Comparison of ENCODE assay signal across 8 cellular contexts in genomic region chr1:111139234-111139955, GRCh38. TPM values are rescaled to one million over a fixed set of nuclear protein-coding genes. Genes with fewer than 3 reads are reported as not detected.
A peak's percentile ranks its signal among the peaks of the same experiment; 100 is the strongest.
DNase-seq lines count a peak whose midpoint lies in the region; ATAC-seq and TF ChIP-seq lines count a peak whose summit lies in the region.

No MANE protein-coding gene starts in this region.

- H3K9me3 ChIP-seq in AG04450 (ENCODE audit: control insufficient read depth, insufficient read depth, low read length), result peaks cover 4% of the 10 kb centered on the region; the same call in 1 of the 2 replicates
- no peaks in the 10 kb centered on the region for H3K9me3 ChIP-seq in mucosa of rectum (ENCODE audit: control insufficient read depth in 2 of 2, low read length in 2 of 2)

- ATAC-seq in GM18519 (IDR thresholded peaks at IDR 0.05; ENCODE audit: low FRiP score, unreplicated experiment), result peak; percentile 7
- peak; percentile 15 for ATAC-seq in HG03097 (IDR thresholded peaks at IDR 0.05; ENCODE audit: low FRiP score, unreplicated experiment)

- peaks cover 11 to 14% of the 10 kb centered on the region in 2 donors for H3K4me1 ChIP-seq in mucosa of rectum (ENCODE audit: control insufficient read depth in 2 of 2, insufficient read depth in 2 of 2, low read length in 2 of 2)

- DNase-seq in AG04450 (ENCODE audit: low read depth, low spot score) (no peak), NCI-H2196 treated with DMSO at 0.1 percent for 48 hours (lab: John Stamatoyannopoulos, UW; ENCODE audit: unreplicated experiment) (peak; percentile 44), epithelial cell of proximal tubule (ENCODE audit: low read depth) (peak; percentile 43)
- DNase-seq in activated CD4-positive, alpha-beta T cell treated with anti-CD3 and anti-CD28 coated beads, Interleukin-2, amount 50 U/mL, for 24 hours (ENCODE audit: low read depth in 1 of 2, low spot score in 1 of 2), result peak; percentile 15 to 35
- peak; percentile 61 for DNase-seq in stimulated activated naive CD4-positive, alpha-beta T cell treated with Interleukin-2 at 50 U/mL for 16 hours (lab: John Stamatoyannopoulos, UW)

- peak overlapping the region; percentile 83 for H3K27ac ChIP-seq in AG04450 (ENCODE audit: low read depth, low read length)
- peak overlapping the region; percentile 88 to 94 for H3K27ac ChIP-seq in mucosa of rectum (ENCODE audit: low read depth in 2 of 2, low read length in 2 of 2)

- peaks cover 2 to 5% of the 10 kb centered on the region in 2 donors for H3K36me3 ChIP-seq in mucosa of rectum (ENCODE audit: control insufficient read depth in 2 of 2, insufficient read depth in 2 of 2, low read length in 2 of 2)

- POLR2A ChIA-PET in AG04450 (lab: Yijun Ruan, JAX), result interaction anchor here (0.6 to 2.7 kb wide), 3 partner anchors 52 to 309 kb away, joined by 4 to 11 read pairs (median 4); partner anchors contain the start of genes LRIF1 and WDR77

- TF ChIP-seq CTCF in AG04450 (IDR thresholded peaks at IDR 0.05; ENCODE audit: low read depth, low read length) (no peak), epithelial cell of proximal tubule (conservative IDR thresholded peaks at IDR 0.05; ENCODE audit: low read depth, low read length) (no peak)

- peak overlapping the region; percentile 82 to 89 for H3K9ac ChIP-seq in mucosa of rectum (ENCODE audit: low read depth in 1 of 2, low read length in 2 of 2)

- CTCF ChIA-PET in AG04450 (lab: Charles Lee), result interaction anchor here (0.5 to 1.0 kb wide), 3 partner anchors 108 to 1359 kb away, joined by 3 to 5 read pairs (median 4); no protein-coding TSS in a partner anchor

- H3K4me3 ChIP-seq in AG04450 (ENCODE audit: low read depth, low read length), result peak overlapping the region; percentile 85
- H3K4me3 ChIP-seq in epithelial cell of proximal tubule (ENCODE audit: low read depth, low read length), result peak overlapping the region; percentile 95
- peak overlapping the region; percentile 81 to 95 for H3K4me3 ChIP-seq in mucosa of rectum (ENCODE audit: low read length in 2 of 2)

- no peaks in the 10 kb centered on the region for H3K27me3 ChIP-seq in AG04450 (ENCODE audit: control insufficient read depth, insufficient read depth, low read length)
- H3K27me3 ChIP-seq in mucosa of rectum (ENCODE audit: control insufficient read depth in 2 of 2, insufficient read depth in 2 of 2, low read length in 2 of 2), result no peaks in the 10 kb centered on the region

RNA-seq across cellular contexts. Expression of gene DRAM2, which starts 0.5 kb away (rescaled TPM):
- 73.7 and 86.5 TPM in 2 replicates for polyA plus RNA-seq in AG04450 (2011; rRNA removed)
- polyA minus RNA-seq in AG04450 (2011; rRNA and poly(A)+ RNA removed), result 22.2 and 37.0 TPM in 2 replicates
- total RNA-seq in epithelial cell of proximal tubule, result 46.4 and 53.2 TPM in 2 replicates

RNA-seq across cellular contexts. Expression of gene CEPT1, which starts 0.6 kb away (rescaled TPM):
- polyA plus RNA-seq in AG04450 (2011; rRNA removed), result 22.6 and 28.6 TPM in 2 replicates
- polyA minus RNA-seq in AG04450 (2011; rRNA and poly(A)+ RNA removed), result 20.9 and 48.0 TPM in 2 replicates
- total RNA-seq in epithelial cell of proximal tubule, result 15.0 and 27.2 TPM in 2 replicates
